17 cellular contexts compared by ENCODE assay signal in genomic region chr1:178174539-178174938, GRCh38.
"Had no signal": no experiment of that assay in that cellular context is flagged by ENCODE, and none has a peak within 500 bp of the region (broad histone marks: within the 10 kb centered on the region; RNA-seq: fewer than 3 reads in every experiment).

No MANE protein-coding gene starts in this region.

- H3K79me2 ChIP-seq: parathyroid adenoma had no signal

- H3K27me3 Mint-ChIP-seq: activated CD8-positive, alpha-beta T cell treated with anti-CD3 and anti-CD28 coated beads for 36 hours; activated T-cell treated with anti-CD3 and anti-CD28 coated beads, Interleukin-2, amount 50 U/mL, for 24 hours; T-cell had no signal

- H3K4me3 Mint-ChIP-seq: activated CD8-positive, alpha-beta T cell treated with anti-CD3 and anti-CD28 coated beads for 36 hours; activated T-cell treated with anti-CD3 and anti-CD28 coated beads, Interleukin-2, amount 50 U/mL, for 24 hours; nephron; T-cell had no signal

- H3K9me3 Mint-ChIP-seq: nephron had no signal

- H2AFZ ChIP-seq: parathyroid adenoma had no signal

- H3K4me3 ChIP-seq: ascending aorta, esophagus squamous epithelium, SK-N-MC, upper lobe of right lung had no signal

- H3K36me3 ChIP-seq: ascending aorta, esophagus squamous epithelium, upper lobe of right lung had no signal

- H3K27ac ChIP-seq: ascending aorta, esophagus squamous epithelium, parathyroid adenoma, SK-N-MC, upper lobe of right lung had no signal

- DNase-seq: activated CD4-positive, alpha-beta T cell treated with anti-CD3 and anti-CD28 coated beads for 48 hours; activated CD4-positive, CD25-positive, alpha-beta regulatory T cell; activated CD8-positive, alpha-beta T cell treated with anti-CD3 and anti-CD28 coated beads for 36 hours; activated naive CD4-positive, alpha-beta T cell treated with anti-CD3 and anti-CD28 coated beads, Interleukin-2, amount 50 U/mL, for 16 hours; activated T-cell treated with anti-CD3 and anti-CD28 coated beads, Interleukin-2, amount 50 U/mL, for 24 hours; effector CD8-positive, alpha-beta T cell; esophagus squamous epithelium; kidney glomerular epithelial cell; midbrain; stimulated activated CD8-positive, alpha-beta memory T cell treated with anti-CD3 and anti-CD28 coated beads, Interleukin-4, amount 100 ng/mL, for 48 hours; stimulated activated naive CD4-positive, alpha-beta T cell; T-cell; upper lobe of right lung had no signal

- H3K36me3 Mint-ChIP-seq: T-cell had no signal

- H3K27ac Mint-ChIP-seq: activated CD8-positive, alpha-beta T cell treated with anti-CD3 and anti-CD28 coated beads for 36 hours; activated T-cell treated with anti-CD3 and anti-CD28 coated beads, Interleukin-2, amount 50 U/mL, for 24 hours; nephron; T-cell had no signal

- H3K4me1 ChIP-seq: ascending aorta had no signal

- H3K9ac ChIP-seq: parathyroid adenoma had no signal

- H3K9me3 ChIP-seq: ascending aorta, esophagus squamous epithelium, upper lobe of right lung had no signal

- ATAC-seq: activated CD8-positive, alpha-beta T cell treated with anti-CD3 and anti-CD28 coated beads for 36 hours; T-cell; upper lobe of right lung had no signal

- H3K27me3 ChIP-seq: ascending aorta, esophagus squamous epithelium, upper lobe of right lung had no signal

- H3K4me1 Mint-ChIP-seq: nephron, T-cell had no signal
